In genomic region chr14:20881228-20881627, GRCh38 we compare ENCODE assay signal across 10 cellular contexts. TPM values are rescaled to one million over a fixed set of nuclear protein-coding genes. Genes with fewer than 3 reads are reported as not detected.
"Had no signal": no experiment of that assay in that cellular context is flagged by ENCODE, and none has a peak within 500 bp of the region (broad histone marks: within the 10 kb centered on the region; RNA-seq: fewer than 3 reads in every experiment).

No MANE protein-coding gene starts in this region.

RNA-seq across cellular contexts. Expression of gene RNASE3, which starts 10.0 kb away (rescaled TPM):
- total RNA-seq: activated CD8-positive, alpha-beta memory T cell treated with anti-CD3 and anti-CD28 coated beads for 36 hours; activated naive CD8-positive, alpha-beta T cell treated with anti-CD3 and anti-CD28 coated beads for 36 hours; activated T-helper 1 cell treated with anti-CD3 and anti-CD28 coated beads, Interleukin-12 subunit alpha, Interleukin-12 subunit beta, Interleukin-2, Interleukin-4 antibody, amounts not matched to agents 30 ng/mL and 10 ng/mL and 1 ng/mL, durations not matched to agents 14 hours and 24 hours and 36 hours; cardiac muscle cell; endodermal cell; glomerular endothelial cell; myocyte; osteocyte; psoas muscle; temporal lobe had no signal
